Comparison of ENCODE assay signal across 9 cellular contexts in genomic region chr12:101941306-101942000, GRCh38.
DNase-seq lines count a peak whose midpoint lies in the region; ATAC-seq and TF ChIP-seq lines count a peak whose summit lies in the region.
"Had no signal": no experiment of that assay in that cellular context is flagged by ENCODE, and none has a peak within 500 bp of the region (broad histone marks: within the 10 kb centered on the region; RNA-seq: fewer than 3 reads in every experiment).

No MANE protein-coding gene starts in this region.

- no peaks in the 10 kb centered on the region for H4K20me1 ChIP-seq in MM.1S (ENCODE audit: insufficient read depth, low read length)

- no peak overlapping the region for H3K4me3 ChIP-seq in MM.1S (ENCODE audit: low read length)

- H3K79me2 ChIP-seq in MM.1S (ENCODE audit: low read length): no peaks in the 10 kb centered on the region

- H3K9me3 ChIP-seq in MM.1S (replicated peaks; ENCODE audit: insufficient read depth, low read length): no peaks in the 10 kb centered on the region

- H3K9ac ChIP-seq in MM.1S (ENCODE audit: low read length): no peak overlapping the region

- H3K27ac Mint-ChIP-seq in nephron: peak overlapping the region in 2 of 3 experiments; percentile 86 to 94

- TF ChIP-seq CTCF in MM.1S (IDR thresholded peaks at IDR 0.05; ENCODE audit: low read length): no peak
- no peak for TF ChIP-seq CTCF in nephron (IDR thresholded peaks at IDR 0.05; ENCODE audit: unreplicated experiment in 3 of 3)

- peaks cover 29% of the 10 kb centered on the region for H3K4me1 ChIP-seq in MM.1S (ENCODE audit: low read length)

- peak; percentile 87 for ATAC-seq in GM18870 (IDR thresholded peaks at IDR 0.05; ENCODE audit: unreplicated experiment)
- ATAC-seq in HG02642 (IDR thresholded peaks at IDR 0.05; ENCODE audit: poor library complexity, unreplicated experiment): peak; percentile 75

- peaks cover 61% of the 10 kb centered on the region for H3K4me1 Mint-ChIP-seq in nephron

- H2AFZ ChIP-seq in MM.1S (ENCODE audit: low read length): no peak overlapping the region

- no peak overlapping the region for H3K4me3 Mint-ChIP-seq in nephron

- no peaks in the 10 kb centered on the region for H3K36me3 ChIP-seq in MM.1S (replicated peaks; ENCODE audit: insufficient read depth, low read length)

- H3F3A ChIP-seq in MM.1S (ENCODE audit: insufficient read depth, low read length): peaks cover 11% of the 10 kb centered on the region

- H3K4me2 ChIP-seq in MM.1S (ENCODE audit: low read depth, low read length): no peak overlapping the region

- H3K27me3 ChIP-seq in MM.1S (replicated peaks; ENCODE audit: insufficient read depth, low read length): no peaks in the 10 kb centered on the region

- DNase-seq in MM.1S (peak; percentile 41), HUDEP-2 (lab: John Stamatoyannopoulos, UW; ENCODE audit: unreplicated experiment in 76 of 76) (no peak), NCI-H1092 treated with DMSO at 0.1 percent for 48 hours (lab: John Stamatoyannopoulos, UW) (no peak)
- DNase-seq in activated CD4-positive, alpha-beta T cell treated with anti-CD3 and anti-CD28 coated beads for 4 hours: no peak
- DNase-seq in activated effector memory CD4-positive, alpha-beta T cell treated with anti-CD3 and anti-CD28 coated beads, Interleukin-2, amount 50 U/mL, for 16 hours: no peak
- DNase-seq: T-helper 9 cell had no signal

- H3K27ac ChIP-seq in MM.1S (ENCODE audit: low read length): no peak overlapping the region

- no peaks in the 10 kb centered on the region for H3K36me3 Mint-ChIP-seq in nephron (ENCODE audit: low read depth)

- H3K9me3 Mint-ChIP-seq in nephron: no peaks in the 10 kb centered on the region

- H3K27me3 Mint-ChIP-seq in nephron (ENCODE audit: low read depth): no peaks in the 10 kb centered on the region

- H3K9me2 ChIP-seq in MM.1S (replicated peaks; ENCODE audit: insufficient read depth, low read length): no peaks in the 10 kb centered on the region
